In the genomic region with DNA sequence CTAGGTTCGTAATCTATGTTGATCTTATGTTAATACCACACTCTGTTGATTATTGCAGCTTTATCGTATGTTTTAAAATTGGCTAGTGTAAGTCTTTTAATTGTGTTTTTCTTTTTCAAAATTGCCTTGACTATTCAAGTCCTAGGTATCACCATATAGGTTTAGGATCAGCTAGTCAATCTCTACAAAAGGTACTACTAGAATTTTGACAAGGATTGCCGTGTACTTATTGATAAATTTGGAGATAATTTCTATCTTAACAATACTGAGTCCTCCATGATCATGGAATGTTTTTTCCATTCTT, we compare ENCODE assay signal across 10 cellular contexts.
DNase-seq lines count a peak whose midpoint lies in the region; FAIRE-seq and TF ChIP-seq lines count a peak whose summit lies in the region.
"Had no signal": no experiment of that assay in that cellular context is flagged by ENCODE, and none has a peak within 500 bp of the region (broad histone marks: within the 10 kb centered on the region; RNA-seq: fewer than 3 reads in every experiment).

No MANE protein-coding gene starts in this region.

- no peaks in the 10 kb centered on the region for H3K27me3 Mint-ChIP-seq in nephron (ENCODE audit: low read depth)

- H3K36me3 ChIP-seq in HUES6 (ENCODE audit: control insufficient read depth, insufficient read depth, low read length) (no peaks in the 10 kb centered on the region), colonic mucosa (no peaks in the 10 kb centered on the region)

- H3K4me1 Mint-ChIP-seq in nephron = peaks cover 17% of the 10 kb centered on the region

- H3K36me3 Mint-ChIP-seq in nephron (ENCODE audit: low read depth) = peaks cover 19% of the 10 kb centered on the region

- peak overlapping the region; percentile 95 to 98 (median 95) for H3K27ac Mint-ChIP-seq in nephron

- TF ChIP-seq CTCF in colonic mucosa (IDR thresholded peaks at IDR 0.05) (no peak), nephron (IDR thresholded peaks at IDR 0.05; ENCODE audit: unreplicated experiment in 3 of 3) (no peak)

- H3K9me3 Mint-ChIP-seq in nephron = peaks cover 18% of the 10 kb centered on the region

- peak; percentile 25 for FAIRE-seq in A204.1 (lab: Jason Lieb, UNC)

- H3K27ac ChIP-seq in HUES6 (ENCODE audit: low read depth, low read length) (peak overlapping the region; percentile 80; the same call in 1 of the 2 replicates), colonic mucosa (no peak overlapping the region)

- H3K27me3 ChIP-seq in HUES6 (ENCODE audit: control insufficient read depth, insufficient read depth, low read length) (no peaks in the 10 kb centered on the region), colonic mucosa (peaks cover 22% of the 10 kb centered on the region)

- H3K4me3 Mint-ChIP-seq in nephron = peak overlapping the region; percentile 92 to 98 (median 96)

- H3K9me3 ChIP-seq in HUES6 (ENCODE audit: control insufficient read depth, insufficient read depth, low read depth, low read length) (no peaks in the 10 kb centered on the region), colonic mucosa (no peaks in the 10 kb centered on the region)

- intact Hi-C loops in colonic mucosa (cut with DNase I) = no loop called here

- H3K4me3 ChIP-seq in HUES6 (ENCODE audit: low read depth, low read length) = peak overlapping the region; percentile 71
- H3K4me3 ChIP-seq in colonic mucosa = peak overlapping the region; percentile 36

- H3K4me1 ChIP-seq in HUES6 (ENCODE audit: control insufficient read depth, insufficient read depth, low read length) (no peaks in the 10 kb centered on the region), colonic mucosa (no peaks in the 10 kb centered on the region)

- H3K9ac ChIP-seq in HUES6 (ENCODE audit: low read length) (no peak overlapping the region), colonic mucosa (ENCODE audit: low read depth in 2 of 2, low read length in 2 of 2) (no peak overlapping the region)

- DNase-seq in colonic mucosa (no peak), NCI-H345 (lab: John Stamatoyannopoulos, UW) (no peak), germinal center (ENCODE audit: low spot score) (no peak), NCI-H774 (lab: John Stamatoyannopoulos, UW) (no peak)
- no peak for DNase-seq in activated CD4-positive, CD25-positive, alpha-beta regulatory T cell treated with anti-CD3 and anti-CD28 coated beads, Interleukin-2, amount 50 U/mL, for 72 hours
- DNase-seq: GF-D8, NCI-H226 had no signal
